ENCODE assay signal across 8 cellular contexts in genomic region chr18:23689031-23689615, GRCh38. TPM values are rescaled to one million over a fixed set of nuclear protein-coding genes. Genes with fewer than 3 reads are reported as not detected.
DNase-seq lines count a peak whose midpoint lies in the region; ATAC-seq and TF ChIP-seq lines count a peak whose summit lies in the region.

TSS of gene LAMA3 (plus strand) at chr18:23689453. CDS start at chr18:23689684, 231 bp downstream.

- H3K9me3 ChIP-seq in osteoblast (ENCODE audit: low read depth, low read length): no peaks in the 10 kb centered on the region

- peak within 1 kb of the TSS; percentile 86 for H2AFZ ChIP-seq in osteoblast (ENCODE audit: low read length)

- H3K9me3 Mint-ChIP-seq in activated naive CD4-positive, alpha-beta T cell treated with anti-CD3 and anti-CD28 coated beads for 36 hours: no peaks in the 10 kb centered on the region

- peaks cover 5% of the 10 kb centered on the region for H3K4me1 Mint-ChIP-seq in activated naive CD4-positive, alpha-beta T cell treated with anti-CD3 and anti-CD28 coated beads for 36 hours (ENCODE audit: low read depth)

- intact Hi-C loops in activated naive CD4-positive, alpha-beta T cell treated with anti-CD3 and anti-CD28 coated beads for 36 hours (cut with micrococcal nuclease): loop anchor here (1.0 to 5.0 kb wide), 4 partner anchors 27 to 192 kb away; partner anchors contain the start of gene ANKRD29
- intact Hi-C loops in Right ventricle myocardium inferior (cut with DNase I): loop anchor here (5.0 kb wide), 1 partner anchor 67 kb away; no protein-coding TSS in a partner anchor

- H3K4me3 ChIP-seq in H7 (ENCODE audit: insufficient read depth, low read depth, low read length): peak within 1 kb of the TSS; percentile 44
- peak within 1 kb of the TSS; percentile 77 for H3K4me3 ChIP-seq in osteoblast (ENCODE audit: insufficient read depth, low read length)

- peak; percentile 92 for ATAC-seq in Right ventricle myocardium inferior
- ATAC-seq in GM21717 (IDR thresholded peaks at IDR 0.05; ENCODE audit: unreplicated experiment): no peak
- no peak for ATAC-seq in HG03045 (IDR thresholded peaks at IDR 0.05; ENCODE audit: unreplicated experiment)

- H3K36me3 ChIP-seq in H7 (replicated peaks; ENCODE audit: control insufficient read depth, insufficient read depth, low read length): no peaks in the 10 kb centered on the region
- no peaks in the 10 kb centered on the region for H3K36me3 ChIP-seq in osteoblast (ENCODE audit: insufficient read depth, low read length)

- TF ChIP-seq CTCF in AG09319 (IDR thresholded peaks at IDR 0.05; ENCODE audit: low read depth, low read length) (peak; percentile 49), osteoblast (IDR thresholded peaks at IDR 0.05; ENCODE audit: extremely low read depth, low read depth, low read length) (peak; percentile 23)

- peak within 1 kb of the TSS; percentile 88 for H3K4me2 ChIP-seq in osteoblast (ENCODE audit: insufficient read depth, low read length)

- DNase-seq in AG09319 (ENCODE audit: extremely low read depth, low read depth) (peak; percentile 15), H7 (no peak), NCI-H748 treated with DMSO at 0.1 percent for 48 hours (lab: John Stamatoyannopoulos, UW) (peak; percentile 27), Right ventricle myocardium inferior (ENCODE audit: missing footprints) (peak; percentile 83), osteoblast (ENCODE audit: insufficient read length, low spot score, missing footprints) (peak; percentile 88)
- peak; percentile 40 for DNase-seq in activated naive CD4-positive, alpha-beta T cell treated with anti-CD3 and anti-CD28 coated beads for 36 hours

- H3K27ac Mint-ChIP-seq in activated naive CD4-positive, alpha-beta T cell treated with anti-CD3 and anti-CD28 coated beads for 36 hours: no peak within 1 kb of the TSS

- H3K27me3 ChIP-seq in H7 (ENCODE audit: control insufficient read depth, insufficient read depth, low read length) (peaks cover 35% of the 10 kb centered on the region), osteoblast (ENCODE audit: insufficient read depth, low read length) (peaks cover 9% of the 10 kb centered on the region)

- peaks cover 18% of the 10 kb centered on the region for H3K4me1 ChIP-seq in osteoblast (ENCODE audit: insufficient read depth, low read length)

- peaks cover 31% of the 10 kb centered on the region for H3K27me3 Mint-ChIP-seq in activated naive CD4-positive, alpha-beta T cell treated with anti-CD3 and anti-CD28 coated beads for 36 hours (ENCODE audit: low read depth)

- H3K79me2 ChIP-seq in osteoblast (ENCODE audit: insufficient read depth, low read length): peaks cover 5% of the 10 kb centered on the region

- no peaks in the 10 kb centered on the region for H4K20me1 ChIP-seq in osteoblast (ENCODE audit: insufficient read depth, low read length)

- CTCF ChIA-PET in activated naive CD4-positive, alpha-beta T cell treated with anti-CD3 and anti-CD28 coated beads for 36 hours (lab: Charles Lee): interaction anchor here (0.8 to 1.4 kb wide), 2 partner anchors 15 to 24 kb away, joined by 3 to 5 read pairs; no protein-coding TSS in a partner anchor

- H3K27ac ChIP-seq in osteoblast (ENCODE audit: low read depth, low read length): no peak within 1 kb of the TSS

- no peaks in the 10 kb centered on the region for H3K36me3 Mint-ChIP-seq in activated naive CD4-positive, alpha-beta T cell treated with anti-CD3 and anti-CD28 coated beads for 36 hours (ENCODE audit: low read depth)

- peak within 1 kb of the TSS; percentile 60 for H3K4me3 Mint-ChIP-seq in activated naive CD4-positive, alpha-beta T cell treated with anti-CD3 and anti-CD28 coated beads for 36 hours

RNA-seq across cellular contexts. Expression of gene LAMA3, which starts in this region (rescaled TPM):
- total RNA-seq in H7 (2014; rRNA removed; shearing (Covaris generic)): 0.11 and 0.21 TPM in 2 replicates
- total RNA-seq in activated naive CD4-positive, alpha-beta T cell treated with anti-CD3 and anti-CD28 coated beads for 36 hours: under 1 TPM; 0.05 to 0.10 TPM
- total RNA-seq in Right ventricle myocardium inferior (4.1 TPM), osteoblast (8.3 and 33.3 TPM in 2 replicates)

Comparison
In these comparisons a context has a peak if more than half of its experiments do, and no peak if none do; other contexts are left out.
1. Peak in DNase-seq in activated naive CD4-positive, alpha-beta T cell treated with anti-CD3 and anti-CD28 coated beads for 36 hours; RNA of the gene not detected or under 1 TPM.